29 cellular contexts compared by ENCODE assay signal in the genomic region with DNA sequence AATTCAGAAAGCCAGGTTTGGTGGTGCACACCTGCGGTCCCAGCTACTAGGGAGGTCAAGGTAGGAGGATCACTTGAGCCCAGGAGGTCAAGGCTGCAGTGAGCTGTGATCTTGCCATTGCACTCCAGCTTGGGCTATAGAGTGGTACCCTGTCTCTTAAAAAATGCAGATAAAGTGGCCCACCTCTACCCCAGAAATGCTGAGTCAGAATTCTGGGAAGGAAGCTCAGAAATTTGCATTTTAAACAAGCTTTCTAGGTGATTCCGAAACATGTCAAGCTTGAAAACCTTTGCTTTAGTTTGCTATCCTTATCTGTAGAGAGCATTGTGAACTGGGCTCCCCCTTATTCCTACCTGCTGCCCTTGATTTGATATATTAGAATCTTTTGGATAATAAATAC. TPM values are rescaled to one million over a fixed set of nuclear protein-coding genes. Genes with fewer than 3 reads are reported as not detected.
"Had no signal": no experiment of that assay in that cellular context is flagged by ENCODE, and none has a peak within 500 bp of the region (broad histone marks: within the 10 kb centered on the region; RNA-seq: fewer than 3 reads in every experiment).

No MANE protein-coding gene starts in this region.

- H3K27ac Mint-ChIP-seq: dendritic cell treated with granulocyte-macrophage colony-stimulating factor and Interleukin-4, amounts not matched to agents 40 ng/mL and 50 ng/mL, for 4 days; mesothelial cell of epicardium; naive B cell; natural killer cell treated with Interleukin-12 subunit alpha and Interleukin-12 subunit beta and Interleukin-15 and Interleukin-18, amount 100 ng/mL, for 72 hours; stimulated activated effector memory CD8-positive, alpha-beta T cell treated with anti-CD3 and anti-CD28 coated beads, Interleukin-12 subunit alpha, Interleukin-12 subunit beta, amount 100 ng/mL, for 72 hours; type B pancreatic cell had no signal

- H3K27me3 Mint-ChIP-seq: type B pancreatic cell had no signal

- H3K79me2 ChIP-seq: hepatocyte had no signal

- DNase-seq: colonic mucosa; effector CD8-positive, alpha-beta T cell; foreskin keratinocyte; heart left ventricle; kidney; left cardiac atrium; left lung; mesenchymal stem cell; mucosa of descending colon; nucleus accumbens; sigmoid colon; stimulated activated CD4-positive, alpha-beta T cell treated with anti-CD3 and anti-CD28 coated beads, Interleukin-2, amount 100 ng/mL, for 24 hours; stimulated activated CD4-positive, alpha-beta T cell treated with anti-CD3 and anti-CD28 coated beads, Interleukin-4, amount 100 ng/mL, for 24 hours; stimulated activated naive CD4-positive, alpha-beta T cell treated with Interleukin-2 at 50 U/mL for 16 hours; stomach; thyroid gland had no signal

- H3K4me1 ChIP-seq: colonic mucosa, esophagus muscularis mucosa, foreskin keratinocyte, gastroesophageal sphincter, heart left ventricle, left lung, prostate gland, right atrium auricular region, sigmoid colon, stomach had no signal

- ATAC-seq: foreskin keratinocyte; gastroesophageal sphincter; heart left ventricle; left cardiac atrium; left lung; mucosa of descending colon; natural killer cell treated with Interleukin-12 subunit alpha and Interleukin-12 subunit beta and Interleukin-15 and Interleukin-18, amount 100 ng/mL, for 72 hours had no signal

- H2AFZ ChIP-seq: hepatocyte had no signal

- H3K4me2 ChIP-seq: hepatocyte had no signal

- H3K9me3 Mint-ChIP-seq: dendritic cell treated with granulocyte-macrophage colony-stimulating factor and Interleukin-4, amounts not matched to agents 40 ng/mL and 50 ng/mL, for 4 days; mesothelial cell of epicardium; natural killer cell treated with Interleukin-12 subunit alpha and Interleukin-12 subunit beta and Interleukin-15 and Interleukin-18, amount 100 ng/mL, for 72 hours; stimulated activated effector memory CD8-positive, alpha-beta T cell treated with anti-CD3 and anti-CD28 coated beads, Interleukin-12 subunit alpha, Interleukin-12 subunit beta, amount 100 ng/mL, for 72 hours had no signal

- H3K36me3 ChIP-seq: colonic mucosa, esophagus muscularis mucosa, gastroesophageal sphincter, heart left ventricle, left lung, prostate gland, right atrium auricular region, sigmoid colon, stomach, thyroid gland had no signal

- H3K36me3 Mint-ChIP-seq: naive B cell; natural killer cell treated with Interleukin-12 subunit alpha and Interleukin-12 subunit beta and Interleukin-15 and Interleukin-18, amount 100 ng/mL, for 72 hours; stimulated activated effector memory CD8-positive, alpha-beta T cell treated with anti-CD3 and anti-CD28 coated beads, Interleukin-12 subunit alpha, Interleukin-12 subunit beta, amount 100 ng/mL, for 72 hours had no signal

- H3K4me1 Mint-ChIP-seq: stimulated activated effector memory CD8-positive, alpha-beta T cell treated with anti-CD3 and anti-CD28 coated beads, Interleukin-12 subunit alpha, Interleukin-12 subunit beta, amount 100 ng/mL, for 72 hours had no signal

- FAIRE-seq: endothelial cell of umbilical vein, kidney had no signal

- H3K4me3 Mint-ChIP-seq: dendritic cell treated with granulocyte-macrophage colony-stimulating factor and Interleukin-4, amounts not matched to agents 40 ng/mL and 50 ng/mL, for 4 days; mesothelial cell of epicardium; naive B cell; natural killer cell treated with Interleukin-12 subunit alpha and Interleukin-12 subunit beta and Interleukin-15 and Interleukin-18, amount 100 ng/mL, for 72 hours; stimulated activated effector memory CD8-positive, alpha-beta T cell treated with anti-CD3 and anti-CD28 coated beads, Interleukin-12 subunit alpha, Interleukin-12 subunit beta, amount 100 ng/mL, for 72 hours; type B pancreatic cell had no signal

- H3K4me3 ChIP-seq: colonic mucosa, esophagus muscularis mucosa, gastroesophageal sphincter, heart left ventricle, hepatocyte, left lung, mucosa of descending colon, prostate gland, right atrium auricular region, sigmoid colon, stomach, thyroid gland had no signal

- H3K9me3 ChIP-seq: colonic mucosa, esophagus muscularis mucosa, gastroesophageal sphincter, heart left ventricle, left lung, mucosa of descending colon, prostate gland, right atrium auricular region, sigmoid colon, stomach, thyroid gland had no signal

- H3K27ac ChIP-seq: colonic mucosa, esophagus muscularis mucosa, foreskin keratinocyte, gastroesophageal sphincter, heart left ventricle, hepatocyte, left lung, prostate gland, right atrium auricular region, sigmoid colon, stomach, thyroid gland had no signal

- H3K27me3 ChIP-seq: esophagus muscularis mucosa, gastroesophageal sphincter, hepatocyte, right atrium auricular region, sigmoid colon, thyroid gland had no signal

RNA-seq across cellular contexts. Expression of a gene that starts 7.7 kb away (rescaled TPM):
- total RNA-seq: lung microvascular endothelial cell had no signal
